ENCODE assay signal across 8 cellular contexts in genomic region chr11:120186799-120187591, GRCh38. TPM values are rescaled to one million over a fixed set of nuclear protein-coding genes. Genes with fewer than 3 reads are reported as not detected.
DNase-seq lines count a peak whose midpoint lies in the region; ATAC-seq and TF ChIP-seq lines count a peak whose summit lies in the region.

No MANE protein-coding gene starts in this region.

- no peaks in the 10 kb centered on the region for H3K9me3 ChIP-seq in body of pancreas
- H3K9me3 ChIP-seq in mucosa of descending colon, result no peaks in the 10 kb centered on the region

- DNase-seq in CD1c-positive myeloid dendritic cell (ENCODE audit: extremely low spot score) (peak; percentile 24), body of pancreas (peak; percentile 35 to 69 (median 45)), mucosa of descending colon (peak; percentile 70 to 74 (median 74)), cortex of kidney (lab: John Stamatoyannopoulos, UW) (no peak), SW 1271 (lab: John Stamatoyannopoulos, UW) (no peak), OCI-M2 (lab: John Stamatoyannopoulos, UW; ENCODE audit: unreplicated experiment) (no peak)

- H3K4me1 ChIP-seq in body of pancreas (peaks cover 73% of the 10 kb centered on the region), mucosa of descending colon (ENCODE audit: low read depth) (peaks cover 65% of the 10 kb centered on the region)

- intact Hi-C loops in body of pancreas (cut with DNase I) (no loop called here), mucosa of descending colon (cut with DNase I, micrococcal nuclease) (no loop called here)

- no peaks in the 10 kb centered on the region for H3K27me3 ChIP-seq in body of pancreas

- 13 to 30% methylated on average over 12 to 17 of the region's 17 CpGs for WGBS in body of pancreas, 2 donors

- no peak for TF ChIP-seq CTCF in body of pancreas (IDR thresholded peaks at IDR 0.05)
- TF ChIP-seq CTCF in mucosa of descending colon (IDR thresholded peaks at IDR 0.05), result no peak

- H3K36me3 ChIP-seq in body of pancreas (replicated peaks in 1 of 2; ENCODE audit: insufficient read depth in 1 of 2, low read depth in 2 of 2), result no peaks in the 10 kb centered on the region
- H3K36me3 ChIP-seq in mucosa of descending colon (ENCODE audit: low read depth), result no peaks in the 10 kb centered on the region

- peak; percentile 60 for ATAC-seq in GM21529 (IDR thresholded peaks at IDR 0.05; ENCODE audit: unreplicated experiment)
- peak; percentile 12 for ATAC-seq in body of pancreas
- peak; percentile 62 for ATAC-seq in mucosa of descending colon
- no peak for ATAC-seq in HG03280 (IDR thresholded peaks at IDR 0.05; ENCODE audit: unreplicated experiment)

- H3K27ac ChIP-seq in body of pancreas, result peak overlapping the region; percentile 88 to 98 (median 92)

- peak in 1 of 3 donors; percentile 13 for TF ChIP-seq POLR2A in body of pancreas (IDR thresholded peaks at IDR 0.05)

- H3K4me3 ChIP-seq in body of pancreas (no peak overlapping the region), mucosa of descending colon (no peak overlapping the region)

RNA-seq across cellular contexts. Expression of gene OAF, which starts 23.8 kb away (rescaled TPM):
- total RNA-seq in body of pancreas, result 10 to 100 TPM; 53.7 to 67.7 TPM
- 100 to 1,000 TPM in 2 of 3 donors, 10 to 100 TPM in 1; 96.4 to 217 (median 133) TPM for total RNA-seq in mucosa of descending colon

RNA-seq across cellular contexts. Expression of gene TRIM29, which starts 49.1 kb away (rescaled TPM):
- total RNA-seq in body of pancreas (1 to 10 TPM in 1 of 2 donors, under 1 TPM in 1; 0.26 to 6.3 TPM), mucosa of descending colon (1 to 10 TPM; 4.0 to 6.3 (median 5.4) TPM)

RNA-seq across cellular contexts. Expression of gene POU2F3, which starts 52.9 kb away (rescaled TPM):
- under 1 TPM in 1 of 2 donors, not detected in 1; 0.26 TPM for total RNA-seq in body of pancreas
- 1 to 10 TPM; 1.1 to 3.0 (median 2.2) TPM for total RNA-seq in mucosa of descending colon

Comparison
In these comparisons a context has a peak if more than half of its experiments do, and no peak if none do; other contexts are left out.
1. DNase-seq: peak in CD1c-positive myeloid dendritic cell (single experiment), body of pancreas (4 of 4) and mucosa of descending colon (3 of 3); none in cortex of kidney (single experiment), SW 1271 (0 of 2) and OCI-M2 (single experiment).